ENCODE assay signal across 33 cellular contexts in the genomic region with DNA sequence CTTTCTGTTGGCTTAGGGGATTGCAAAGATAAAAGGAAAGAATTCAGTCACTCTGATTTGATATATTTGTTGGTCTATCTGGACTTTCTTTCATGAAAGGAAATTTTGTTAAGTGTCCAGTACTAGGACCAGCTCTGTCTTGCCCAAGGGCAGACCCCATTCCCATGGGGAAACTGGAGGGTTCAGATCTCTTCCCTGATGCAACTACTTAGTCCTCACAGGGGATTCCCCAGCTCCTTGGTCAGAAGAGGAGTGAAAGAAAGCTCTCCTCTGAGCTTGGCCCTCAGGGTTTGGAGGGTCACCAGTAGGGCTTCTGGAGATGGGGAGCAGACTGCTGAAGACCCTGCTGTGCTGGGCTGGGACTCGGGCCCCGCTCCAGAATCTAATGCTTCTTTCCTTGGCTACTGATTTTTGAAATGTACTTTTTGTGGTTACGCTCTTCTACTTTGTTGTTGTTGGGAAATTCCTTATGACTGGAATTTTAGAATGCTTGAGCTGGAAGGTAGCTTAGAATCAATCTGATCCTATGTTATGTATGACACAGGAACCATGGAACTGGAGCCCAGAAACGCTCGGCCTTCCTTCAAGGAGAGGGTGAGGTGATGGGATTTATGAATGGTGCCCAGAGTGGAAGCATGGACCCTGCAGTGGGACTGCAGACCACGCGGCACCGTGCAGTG.
DNase-seq lines count a peak whose midpoint lies in the region; ATAC-seq and TF ChIP-seq lines count a peak whose summit lies in the region.
"Had no signal": no experiment of that assay in that cellular context is flagged by ENCODE, and none has a peak within 500 bp of the region (broad histone marks: within the 10 kb centered on the region; RNA-seq: fewer than 3 reads in every experiment).

No MANE protein-coding gene starts in this region.

- H3K9me3 ChIP-seq in SJSA1 (replicated peaks): no peaks in the 10 kb centered on the region
- H3K9me3 ChIP-seq in endodermal cell (ENCODE audit: control insufficient read depth, low read length): peaks cover 6% of the 10 kb centered on the region
- no peaks in the 10 kb centered on the region for H3K9me3 ChIP-seq in vagina
- H3K9me3 ChIP-seq: ascending aorta, esophagus squamous epithelium, Peyer's patch, thoracic aorta had no signal

- H3K4me3 Mint-ChIP-seq in endodermal cell (no peak overlapping the region), nephron (no peak overlapping the region)
- H3K4me3 Mint-ChIP-seq: activated CD4-positive, alpha-beta T cell treated with anti-CD3 and anti-CD28 coated beads for 36 hours; activated CD8-positive, alpha-beta T cell treated with anti-CD3 and anti-CD28 coated beads, Interleukin-2, amount 10 ng/mL, durations not matched to agents 7 days and 5 days; activated naive CD4-positive, alpha-beta T cell treated with anti-CD3 and anti-CD28 coated beads, Interleukin-2, amount 50 U/mL, for 24 hours; activated T-helper 17 cell treated with anti-CD3 and anti-CD28 coated beads, Interleukin-2, amount 50 U/mL, for 72 hours; B cell; CD4-positive, alpha-beta memory T cell; central memory CD8-positive, alpha-beta T cell; immature natural killer cell; neural crest cell; stimulated activated naive CD8-positive, alpha-beta T cell treated with anti-CD3 and anti-CD28 coated beads, Interleukin-15, Interleukin-2, amounts not matched to agents 100 ng/mL and 50 ng/mL, for 24 hours had no signal

- no peak for ATAC-seq in GM21367 (IDR thresholded peaks at IDR 0.05; ENCODE audit: unreplicated experiment)
- ATAC-seq: activated CD4-positive, alpha-beta T cell treated with anti-CD3 and anti-CD28 coated beads for 36 hours; activated CD8-positive, alpha-beta T cell treated with anti-CD3 and anti-CD28 coated beads, Interleukin-2, amount 10 ng/mL, durations not matched to agents 7 days and 5 days; activated T-helper 17 cell treated with anti-CD3 and anti-CD28 coated beads, Interleukin-2, amount 50 U/mL, for 72 hours; HCT116; left colon had no signal

- H3K27me3 Mint-ChIP-seq in endodermal cell (ENCODE audit: insufficient read depth) (peaks cover 14% of the 10 kb centered on the region), nephron (ENCODE audit: low read depth) (peaks cover 26% of the 10 kb centered on the region)

- WGBS in endodermal cell (ENCODE audit: insufficient coverage in 1 of 2, insufficient read length in 1 of 2), 2 experiments: 88 to 91% methylated on average over 8 of the region's 8 CpGs

- DNase-seq in AG20443 (ENCODE audit: low spot score): peak; percentile 33
- peak in 1 of 2 experiments; percentile 75 for DNase-seq in SJSA1 (ENCODE audit: low read depth in 1 of 2, low spot score in 2 of 2)
- DNase-seq in endodermal cell: peak; percentile 12
- no peak for DNase-seq in vagina (ENCODE audit: extremely low spot score in 2 of 2)
- DNase-seq in HCEC 1CT: no peak
- no peak for DNase-seq in GF-D8 (lab: John Stamatoyannopoulos, UW)
- DNase-seq: activated CD4-positive, alpha-beta T cell treated with anti-CD3 and anti-CD28 coated beads for 36 hours; activated CD8-positive, alpha-beta T cell treated with anti-CD3 and anti-CD28 coated beads, Interleukin-2, amount 10 ng/mL, durations not matched to agents 7 days and 5 days; CD4-positive, alpha-beta memory T cell; esophagus squamous epithelium; hypothalamus; immature natural killer cell; Kasumi-1; left colon; mammary epithelial cell; NCI-H1436 treated with DMSO at 0.1 percent for 48 hours; NCI-H2081 treated with DMSO at 0.1 percent for 48 hours; NCI-H446 treated with DMSO at 0.1 percent for 48 hours; Peyer's patch; SHP77 treated with DMSO at 0.1 percent for 48 hours; stimulated activated CD4-positive, alpha-beta T cell treated with anti-CD3 and anti-CD28 coated beads, Interleukin-1b, Interleukin-23, amount 100 ng/mL, for 48 hours; T-helper 9 cell had no signal

- H3K27me3 ChIP-seq in SJSA1 (replicated peaks) (no peaks in the 10 kb centered on the region), endodermal cell (ENCODE audit: control insufficient read depth, insufficient read depth, low read length, poor library complexity, severe bottlenecking) (no peaks in the 10 kb centered on the region), vagina (no peaks in the 10 kb centered on the region)
- H3K27me3 ChIP-seq: ascending aorta, esophagus squamous epithelium, Peyer's patch had no signal

- no peak for TF ChIP-seq POLR2A in vagina (IDR thresholded peaks at IDR 0.05)

- no peaks in the 10 kb centered on the region for H3K36me3 ChIP-seq in SJSA1
- no peaks in the 10 kb centered on the region for H3K36me3 ChIP-seq in endodermal cell (ENCODE audit: control insufficient read depth, insufficient read depth, low read length)
- H3K36me3 ChIP-seq in vagina: no peaks in the 10 kb centered on the region
- H3K36me3 ChIP-seq: ascending aorta, esophagus squamous epithelium, Peyer's patch, thoracic aorta had no signal

- H3K4me3 ChIP-seq in SJSA1 (no peak overlapping the region), endodermal cell (ENCODE audit: low read length) (no peak overlapping the region), vagina (no peak overlapping the region)
- H3K4me3 ChIP-seq: ascending aorta, esophagus squamous epithelium, Peyer's patch, thoracic aorta had no signal

- H3K27ac ChIP-seq in SJSA1 (peak overlapping the region; percentile 88), endodermal cell (ENCODE audit: low read depth, low read length) (no peak overlapping the region), vagina (no peak overlapping the region)
- H3K27ac ChIP-seq: ascending aorta, esophagus squamous epithelium, Peyer's patch, thoracic aorta had no signal

- H3K9me3 Mint-ChIP-seq in endodermal cell (peaks cover 3% of the 10 kb centered on the region), nephron (no peaks in the 10 kb centered on the region)
- H3K9me3 Mint-ChIP-seq: activated naive CD4-positive, alpha-beta T cell treated with anti-CD3 and anti-CD28 coated beads, Interleukin-2, amount 50 U/mL, for 24 hours; activated T-helper 17 cell treated with anti-CD3 and anti-CD28 coated beads, Interleukin-2, amount 50 U/mL, for 72 hours; central memory CD8-positive, alpha-beta T cell; neural crest cell; stimulated activated naive CD8-positive, alpha-beta T cell treated with anti-CD3 and anti-CD28 coated beads, Interleukin-15, Interleukin-2, amounts not matched to agents 100 ng/mL and 50 ng/mL, for 24 hours had no signal

- no peaks in the 10 kb centered on the region for H3K36me3 Mint-ChIP-seq in endodermal cell (ENCODE audit: low read depth)
- H3K36me3 Mint-ChIP-seq in nephron (ENCODE audit: low read depth): no peaks in the 10 kb centered on the region
- H3K36me3 Mint-ChIP-seq: activated naive CD4-positive, alpha-beta T cell treated with anti-CD3 and anti-CD28 coated beads, Interleukin-2, amount 50 U/mL, for 24 hours; CD4-positive, alpha-beta memory T cell; immature natural killer cell had no signal

- no peak overlapping the region for H3K9ac ChIP-seq in endodermal cell (ENCODE audit: extremely low read depth, low read length, poor library complexity, severe bottlenecking)

- H3K27ac Mint-ChIP-seq in endodermal cell (no peak overlapping the region), nephron (peak overlapping the region in 2 of 3 experiments; percentile 51 to 74)
- H3K27ac Mint-ChIP-seq: activated CD4-positive, alpha-beta T cell treated with anti-CD3 and anti-CD28 coated beads for 36 hours; activated CD8-positive, alpha-beta T cell treated with anti-CD3 and anti-CD28 coated beads, Interleukin-2, amount 10 ng/mL, durations not matched to agents 7 days and 5 days; activated naive CD4-positive, alpha-beta T cell treated with anti-CD3 and anti-CD28 coated beads, Interleukin-2, amount 50 U/mL, for 24 hours; activated T-helper 17 cell treated with anti-CD3 and anti-CD28 coated beads, Interleukin-2, amount 50 U/mL, for 72 hours; B cell; immature natural killer cell; stimulated activated naive CD8-positive, alpha-beta T cell treated with anti-CD3 and anti-CD28 coated beads, Interleukin-15, Interleukin-2, amounts not matched to agents 100 ng/mL and 50 ng/mL, for 24 hours had no signal

- H3K4me1 ChIP-seq in SJSA1 (replicated peaks) (peaks cover 64% of the 10 kb centered on the region), endodermal cell (ENCODE audit: control insufficient read depth, insufficient read depth, low read length) (peaks cover 7% of the 10 kb centered on the region), vagina (peaks cover 21% of the 10 kb centered on the region)

- peaks cover 2% of the 10 kb centered on the region for H3K4me1 Mint-ChIP-seq in endodermal cell
- H3K4me1 Mint-ChIP-seq in nephron: peaks cover 28% of the 10 kb centered on the region
- H3K4me1 Mint-ChIP-seq: activated CD4-positive, alpha-beta T cell treated with anti-CD3 and anti-CD28 coated beads for 36 hours; activated naive CD4-positive, alpha-beta T cell treated with anti-CD3 and anti-CD28 coated beads, Interleukin-2, amount 50 U/mL, for 24 hours; activated T-helper 17 cell treated with anti-CD3 and anti-CD28 coated beads, Interleukin-2, amount 50 U/mL, for 72 hours; B cell; CD4-positive, alpha-beta memory T cell; central memory CD8-positive, alpha-beta T cell; immature natural killer cell had no signal

- intact Hi-C loops in vagina (cut with DNase I): no loop called here

- TF ChIP-seq CTCF in endodermal cell (conservative IDR thresholded peaks at IDR 0.05) (no peak), nephron (IDR thresholded peaks at IDR 0.05; ENCODE audit: unreplicated experiment in 3 of 3) (no peak), vagina (IDR thresholded peaks at IDR 0.05) (no peak)

Comparison
In these comparisons a context has a peak if more than half of its experiments do, and no peak if none do; other contexts are left out.
1. DNase-seq: peak in AG20443 (single experiment) and endodermal cell (single experiment); none in vagina (0 of 2), HCEC 1CT (single experiment) and GF-D8 (single experiment).